In the genomic region with DNA sequence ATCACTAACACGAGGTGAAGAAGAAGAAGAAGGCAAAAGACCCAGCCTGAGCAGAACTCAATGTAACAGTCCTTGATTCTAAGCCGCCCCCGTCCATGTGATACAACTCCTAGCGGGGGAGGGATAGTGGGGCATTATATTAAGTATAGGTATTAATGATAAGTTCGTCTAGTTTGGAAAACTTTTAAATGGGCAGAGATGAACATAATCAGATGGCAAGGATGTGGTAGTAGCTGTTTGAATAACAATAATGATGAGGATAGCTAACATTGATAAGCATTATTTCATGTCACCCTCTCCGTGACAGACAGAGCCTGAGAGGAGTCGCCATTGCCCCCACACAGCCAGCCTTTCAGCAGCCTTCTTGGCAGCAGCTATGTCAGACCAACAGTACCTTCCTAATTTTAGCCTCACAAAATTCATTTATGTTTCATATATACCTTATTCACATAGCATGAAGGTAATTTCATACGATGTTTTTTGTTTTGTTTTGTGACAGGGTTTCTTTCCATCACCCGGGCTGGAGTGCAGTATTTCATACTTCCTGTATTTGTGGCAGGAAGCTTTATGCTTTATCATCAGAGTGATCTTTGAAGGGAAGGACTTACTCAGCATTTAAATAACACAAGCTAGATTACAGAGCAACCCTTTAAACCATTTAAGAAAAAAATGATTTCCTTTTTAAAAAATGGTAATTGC, we compare ENCODE assay signal across 8 cellular contexts.
DNase-seq lines count a peak whose midpoint lies in the region; ATAC-seq and TF ChIP-seq lines count a peak whose summit lies in the region.

No MANE protein-coding gene starts in this region.

- H3K4me2 ChIP-seq in OCI-LY1 (ENCODE audit: low read length): peak overlapping the region; percentile 53

- no peak overlapping the region for H2AFZ ChIP-seq in OCI-LY1 (ENCODE audit: low read length)

- ATAC-seq in activated naive CD4-positive, alpha-beta T cell treated with anti-CD3 and anti-CD28 coated beads, Interleukin-2, amount 50 U/mL, for 72 hours: peak; percentile 54 to 55
- ATAC-seq in HG03432 (IDR thresholded peaks at IDR 0.05; ENCODE audit: unreplicated experiment): no peak

- peak overlapping the region; percentile 46 to 78 for H3K27ac Mint-ChIP-seq in activated naive CD4-positive, alpha-beta T cell treated with anti-CD3 and anti-CD28 coated beads, Interleukin-2, amount 50 U/mL, for 72 hours

- DNase-seq in GM06990 (ENCODE audit: extremely low read depth, insufficient read length) (no peak), lung microvascular endothelial cell (ENCODE audit: low read depth in 2 of 2) (peak; percentile 78), germinal center (ENCODE audit: low spot score) (no peak), DMS114 treated with DMSO at 0.1 percent for 48 hours (lab: John Stamatoyannopoulos, UW; ENCODE audit: unreplicated experiment) (no peak), NCI-H446 treated with DMSO at 0.1 percent for 48 hours (lab: John Stamatoyannopoulos, UW) (no peak)
- no peak for DNase-seq in activated naive CD4-positive, alpha-beta T cell treated with anti-CD3 and anti-CD28 coated beads, Interleukin-2, amount 50 U/mL, for 72 hours (ENCODE audit: low spot score in 2 of 2)

- H3K27ac ChIP-seq in OCI-LY1 (ENCODE audit: low read depth, low read length, poor library complexity, severe bottlenecking): peak overlapping the region; percentile 78

- H3K9me3 ChIP-seq in OCI-LY1 (ENCODE audit: low read length): no peaks in the 10 kb centered on the region

- peaks cover 41% of the 10 kb centered on the region for H3K4me1 ChIP-seq in OCI-LY1 (ENCODE audit: insufficient read depth, low read length, severe bottlenecking)

- no peaks in the 10 kb centered on the region for H3F3A ChIP-seq in OCI-LY1 (ENCODE audit: insufficient read depth, low read length)

- H3K79me2 ChIP-seq in OCI-LY1 (ENCODE audit: insufficient read depth, low read length): 0 out of 2 replicates have a peak, but pooled peaks cover 3% of the 10 kb centered on the region

- no peaks in the 10 kb centered on the region; the same call in 1 of the 2 replicates for H3K36me3 ChIP-seq in GM06990 (ENCODE audit: control insufficient read depth, insufficient read depth, low read length)
- peaks cover 37% of the 10 kb centered on the region for H3K36me3 ChIP-seq in OCI-LY1 (ENCODE audit: insufficient read depth, low read length)

- peak overlapping the region; percentile 34; the same call in 1 of the 2 replicates for H3K9ac ChIP-seq in OCI-LY1 (ENCODE audit: low read length)

- TF ChIP-seq CTCF in GM06990 (IDR thresholded peaks at IDR 0.05; ENCODE audit: insufficient read depth, low read length, poor library complexity, severe bottlenecking) (no peak), OCI-LY1 (IDR thresholded peaks at IDR 0.05; ENCODE audit: low read length) (no peak)

- H4K20me1 ChIP-seq in OCI-LY1 (ENCODE audit: insufficient read depth, low read length): no peaks in the 10 kb centered on the region

- no peaks in the 10 kb centered on the region for H3K36me3 Mint-ChIP-seq in activated naive CD4-positive, alpha-beta T cell treated with anti-CD3 and anti-CD28 coated beads, Interleukin-2, amount 50 U/mL, for 72 hours

- no peaks in the 10 kb centered on the region for H3K9me2 ChIP-seq in OCI-LY1 (ENCODE audit: low read depth, low read length)

- H3K27me3 ChIP-seq in GM06990 (replicated peaks; ENCODE audit: control insufficient read depth, insufficient read depth, low read length): no peaks in the 10 kb centered on the region
- no peaks in the 10 kb centered on the region for H3K27me3 ChIP-seq in OCI-LY1 (ENCODE audit: insufficient read depth, low read length)

- peak overlapping the region; percentile 12 for H3K4me3 ChIP-seq in GM06990 (replicated peaks; ENCODE audit: low read depth, low read length)
- peak overlapping the region; percentile 43 for H3K4me3 ChIP-seq in OCI-LY1 (ENCODE audit: low read depth, low read length, poor library complexity, severe bottlenecking)

- no peaks in the 10 kb centered on the region for H3K9me3 Mint-ChIP-seq in activated naive CD4-positive, alpha-beta T cell treated with anti-CD3 and anti-CD28 coated beads, Interleukin-2, amount 50 U/mL, for 72 hours

Comparison
In these comparisons a context has a peak if more than half of its experiments do, and no peak if none do; other contexts are left out.
1. DNase-seq: peak in lung microvascular endothelial cell (2 of 2); none in GM06990 (single experiment), activated naive CD4-positive, alpha-beta T cell treated with anti-CD3 and anti-CD28 coated beads, Interleukin-2, amount 50 U/mL, for 72 hours (0 of 2), germinal center (single experiment), DMS114 treated with DMSO at 0.1 percent for 48 hours (single experiment) and NCI-H446 treated with DMSO at 0.1 percent for 48 hours (single experiment).